In the genomic region with DNA sequence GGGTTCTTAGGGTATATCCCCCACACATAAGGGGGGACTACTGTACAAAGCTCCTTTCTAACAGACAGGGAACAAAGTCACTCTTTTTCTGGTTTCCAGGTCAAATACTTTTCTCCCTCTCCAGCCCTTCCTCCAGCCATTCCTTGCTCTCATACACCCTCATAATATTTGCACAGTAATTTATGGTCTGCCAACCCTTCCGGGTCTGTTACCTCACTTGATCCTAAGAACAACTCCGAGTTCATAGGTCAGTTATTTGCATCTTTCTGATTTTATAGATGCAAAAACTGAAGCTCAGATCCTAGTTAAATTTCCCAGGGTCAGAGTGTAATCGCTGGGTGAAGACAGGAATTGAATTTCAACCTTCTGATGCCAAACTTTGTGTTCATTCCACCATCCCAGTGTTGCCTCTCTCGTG, we compare ENCODE assay signal across 23 cellular contexts. TPM values are rescaled to one million over a fixed set of nuclear protein-coding genes. Genes with fewer than 3 reads are reported as not detected.
A peak's percentile ranks its signal among the peaks of the same experiment; 100 is the strongest.
DNase-seq lines count a peak whose midpoint lies in the region; ATAC-seq and TF ChIP-seq lines count a peak whose summit lies in the region.
"Had no signal": no experiment of that assay in that cellular context is flagged by ENCODE, and none has a peak within 500 bp of the region (broad histone marks: within the 10 kb centered on the region; RNA-seq: fewer than 3 reads in every experiment).

No MANE protein-coding gene starts in this region.

- peaks cover 6 to 22% (median 16%) of the 10 kb centered on the region in 4 donors for H3K4me1 ChIP-seq in esophagus muscularis mucosa
- peaks cover 11% of the 10 kb centered on the region for H3K4me1 ChIP-seq in osteoblast (ENCODE audit: insufficient read depth, low read length)
- H3K4me1 ChIP-seq: right lobe of liver, thyroid gland had no signal

- no peak for TF ChIP-seq POLR2A in esophagus muscularis mucosa (IDR thresholded peaks at IDR 0.05; ENCODE audit: low read depth)

- peak overlapping the region; percentile 67 to 74 (median 72) for H3K27ac ChIP-seq in esophagus muscularis mucosa (replicated peaks in 1 of 4)
- H3K27ac ChIP-seq in osteoblast (ENCODE audit: low read depth, low read length) = peak overlapping the region; percentile 18
- H3K27ac ChIP-seq: right lobe of liver, thyroid gland had no signal

- H3K27me3 ChIP-seq in esophagus muscularis mucosa = no peaks in the 10 kb centered on the region
- H3K27me3 ChIP-seq in osteoblast (ENCODE audit: insufficient read depth, low read length) = no peaks in the 10 kb centered on the region
- H3K27me3 ChIP-seq: right lobe of liver, thyroid gland had no signal

- H3K36me3 ChIP-seq in esophagus muscularis mucosa (peaks cover 15 to 48% (median 37%) of the 10 kb centered on the region in 4 donors), osteoblast (ENCODE audit: insufficient read depth, low read length) (peaks cover 42% of the 10 kb centered on the region)

- peaks cover 15% of the 10 kb centered on the region for H4K20me1 ChIP-seq in osteoblast (ENCODE audit: insufficient read depth, low read length)

- H2AFZ ChIP-seq in osteoblast (ENCODE audit: low read length) = no peak overlapping the region

- 43% methylated on average over 4 of the region's 4 CpGs for WGBS in esophagus muscularis mucosa

- no peak overlapping the region for H3K4me3 ChIP-seq in AG10803 (ENCODE audit: low read length)
- H3K4me3 ChIP-seq in esophagus muscularis mucosa = peak overlapping the region in 2 of 4 donors; percentile 3 to 8
- H3K4me3 ChIP-seq in osteoblast (ENCODE audit: insufficient read depth, low read length) = no peak overlapping the region
- H3K4me3 ChIP-seq: right lobe of liver, thyroid gland had no signal

- no peak for TF ChIP-seq EP300 in esophagus muscularis mucosa (IDR thresholded peaks at IDR 0.05)

- peaks cover 21% of the 10 kb centered on the region for H3K79me2 ChIP-seq in osteoblast (ENCODE audit: insufficient read depth, low read length)

- intact Hi-C loops in esophagus muscularis mucosa (cut with DNase I) = no loop called here

- peak; percentile 29 for DNase-seq in AG10803 (ENCODE audit: low read depth)
- peak; percentile 60 for DNase-seq in HT-29 (ENCODE audit: low spot score)
- DNase-seq in esophagus muscularis mucosa (ENCODE audit: extremely low spot score) = no peak
- no peak for DNase-seq in osteoblast (ENCODE audit: insufficient read length, low spot score, missing footprints)
- no peak for DNase-seq in CD1c-positive myeloid dendritic cell (ENCODE audit: extremely low spot score)
- no peak for DNase-seq in NCI-H510A (lab: John Stamatoyannopoulos, UW)
- no peak for DNase-seq in putamen (ENCODE audit: low spot score)
- DNase-seq: activated CD4-positive, CD25-positive, alpha-beta regulatory T cell treated with anti-CD3 and anti-CD28 coated beads, Interleukin-2, amount 50 U/mL, for 72 hours; activated CD8-positive, alpha-beta T cell treated with anti-CD3 and anti-CD28 coated beads, Interleukin-2, amount 10 ng/mL, durations not matched to agents 7 days and 5 days; activated T-cell treated with anti-CD3 and anti-CD28 coated beads, Interleukin-2, amount 50 U/mL, for 1 hour; CD8-positive, alpha-beta memory T cell; cerebellar nuclear complex; DMS79 treated with DMSO at 0.1 percent for 48 hours; naive B cell; NCI-H1436 treated with DMSO at 0.1 percent for 48 hours; NCI-H2171; NCI-H526 treated with DMSO at 0.1 percent for 48 hours; right lobe of liver; stimulated activated naive B cell treated with anti-CD40 and anti-IgM and Interleukin-4, amounts not matched to agents 10 μg/mL and 1 μg/mL and 100 μg/mL, for 72 hours; SW 1271; thyroid gland had no signal

- no peak for ATAC-seq in HG03342 (IDR thresholded peaks at IDR 0.05; ENCODE audit: unreplicated experiment)
- ATAC-seq: activated CD8-positive, alpha-beta T cell treated with anti-CD3 and anti-CD28 coated beads, Interleukin-2, amount 10 ng/mL, durations not matched to agents 7 days and 5 days; esophagus mucosa; stimulated activated naive B cell treated with anti-CD40 and anti-IgM and Interleukin-4, amounts not matched to agents 10 μg/mL and 1 μg/mL and 100 μg/mL, for 72 hours had no signal

- H3K9me3 ChIP-seq in esophagus muscularis mucosa (peaks cover 0 to 6% (median 4%) of the 10 kb centered on the region in 4 donors), osteoblast (ENCODE audit: low read depth, low read length) (no peaks in the 10 kb centered on the region)
- H3K9me3 ChIP-seq: right lobe of liver, thyroid gland had no signal

- H3K4me2 ChIP-seq in osteoblast (ENCODE audit: insufficient read depth, low read length) = no peak overlapping the region

- TF ChIP-seq CTCF in AG10803 (conservative IDR thresholded peaks at IDR 0.05; ENCODE audit: low read length) (no peak), esophagus muscularis mucosa (IDR thresholded peaks at IDR 0.05) (no peak), osteoblast (IDR thresholded peaks at IDR 0.05; ENCODE audit: extremely low read depth, low read depth, low read length) (no peak)

RNA-seq across cellular contexts. Expression of a gene that starts 14.8 kb away (rescaled TPM):
- 0.26 and 1.0 TPM in 2 replicates for total RNA-seq in HT-29 (2014; rRNA removed; shearing (Covaris generic))
- total RNA-seq in esophagus muscularis mucosa (1 to 10 TPM in 1 of 4 donors, under 1 TPM in 3; 0.66 to 1.3 (median 0.82) TPM), osteoblast (1.4 and 2.4 TPM in 2 replicates)
- total RNA-seq: activated CD8-positive, alpha-beta T cell treated with anti-CD3 and anti-CD28 coated beads, Interleukin-2, amount 10 ng/mL, durations not matched to agents 7 days and 5 days; CD8-positive, alpha-beta memory T cell; right lobe of liver had no signal

RNA-seq across cellular contexts. Expression of a gene that starts 24.2 kb away (rescaled TPM):
- 22.7 and 26.8 TPM in 2 replicates for total RNA-seq in HT-29 (2014; rRNA removed; shearing (Covaris generic))
- total RNA-seq in esophagus muscularis mucosa = 100 to 1,000 TPM; 154 to 215 (median 192) TPM
- total RNA-seq in osteoblast = 249 and 275 TPM in 2 replicates

RNA-seq across cellular contexts. Expression of a gene that starts 37.4 kb away (rescaled TPM):
- total RNA-seq in HT-29 (2014; rRNA removed; shearing (Covaris generic)) = 3.9 and 4.4 TPM in 2 replicates
- total RNA-seq in esophagus muscularis mucosa (10 to 100 TPM in 3 of 4 donors, 1 to 10 TPM in 1; 9.4 to 15.0 (median 12.3) TPM), osteoblast (17.4 and 18.1 TPM in 2 replicates)

Comparison
In these comparisons a context has a peak if more than half of its experiments do, and no peak if none do; other contexts are left out.
1. DNase-seq: peak in AG10803 (single experiment) and HT-29 (single experiment); none in esophagus muscularis mucosa (single experiment), osteoblast (single experiment), CD1c-positive myeloid dendritic cell (single experiment), NCI-H510A (single experiment) and putamen (single experiment).